ENCODE assay signal across 19 cellular contexts in genomic region chr2:43001787-43002468, GRCh38.
"Had no signal": no experiment of that assay in that cellular context is flagged by ENCODE, and none has a peak within 500 bp of the region (broad histone marks: within the 10 kb centered on the region; RNA-seq: fewer than 3 reads in every experiment).

No MANE protein-coding gene starts in this region.

- H3K36me3 ChIP-seq: heart left ventricle, left lung, tibial artery had no signal

- H3K27ac ChIP-seq: epithelial cell of prostate, heart left ventricle, left lung, tibial artery had no signal

- H3K4me1 ChIP-seq: tibial artery had no signal

- H3K9me3 ChIP-seq: body of pancreas, heart left ventricle, left lung, mucosa of descending colon, tibial artery had no signal

- H3K9me3 Mint-ChIP-seq: activated B cell treated with CpG ODN at 0.5 μM for 24 hours; activated naive CD4-positive, alpha-beta T cell treated with anti-CD3 and anti-CD28 coated beads for 36 hours; activated T-helper 2 cell treated with anti-CD3 and anti-CD28 coated beads, Interferon-gamma antibody, Interleukin-2, Interleukin-4, amounts not matched to agents 10 μg/mL and 5 μg/mL and 100 μg/mL, durations not matched to agents 14 hours and 24 hours and 36 hours; central memory CD8-positive, alpha-beta T cell; dendritic cell treated with granulocyte-macrophage colony-stimulating factor and Interleukin-4, amounts not matched to agents 40 ng/mL and 50 ng/mL, for 4 days; effector memory CD8-positive, alpha-beta T cell; naive thymus-derived CD8-positive, alpha-beta T cell; stimulated activated effector memory CD8-positive, alpha-beta T cell treated with anti-CD3 and anti-CD28 coated beads, Interleukin-12 subunit alpha, Interleukin-12 subunit beta, amount 100 ng/mL, for 72 hours had no signal

- H3K36me3 Mint-ChIP-seq: naive thymus-derived CD8-positive, alpha-beta T cell; stimulated activated effector memory CD8-positive, alpha-beta T cell treated with anti-CD3 and anti-CD28 coated beads, Interleukin-12 subunit alpha, Interleukin-12 subunit beta, amount 100 ng/mL, for 72 hours had no signal

- H3K27me3 Mint-ChIP-seq: central memory CD8-positive, alpha-beta T cell; naive thymus-derived CD8-positive, alpha-beta T cell had no signal

- H3K27me3 ChIP-seq: body of pancreas, heart left ventricle, left lung, tibial artery had no signal

- H3K27ac Mint-ChIP-seq: activated B cell treated with CpG ODN at 0.5 μM for 24 hours; activated naive CD4-positive, alpha-beta T cell treated with anti-CD3 and anti-CD28 coated beads for 36 hours; activated T-helper 2 cell treated with anti-CD3 and anti-CD28 coated beads, Interferon-gamma antibody, Interleukin-2, Interleukin-4, amounts not matched to agents 10 μg/mL and 5 μg/mL and 100 μg/mL, durations not matched to agents 14 hours and 24 hours and 36 hours; effector memory CD8-positive, alpha-beta T cell; stimulated activated effector memory CD8-positive, alpha-beta T cell treated with anti-CD3 and anti-CD28 coated beads, Interleukin-12 subunit alpha, Interleukin-12 subunit beta, amount 100 ng/mL, for 72 hours had no signal

- H3K4me1 Mint-ChIP-seq: central memory CD8-positive, alpha-beta T cell; stimulated activated effector memory CD8-positive, alpha-beta T cell treated with anti-CD3 and anti-CD28 coated beads, Interleukin-12 subunit alpha, Interleukin-12 subunit beta, amount 100 ng/mL, for 72 hours had no signal

- DNase-seq: activated B cell treated with CpG ODN at 0.5 μM for 24 hours; activated CD4-positive, alpha-beta T cell treated with anti-CD3 and anti-CD28 coated beads, Interleukin-2, amount 50 U/mL, for 1 hour; activated naive CD4-positive, alpha-beta T cell treated with anti-CD3 and anti-CD28 coated beads for 36 hours; activated T-cell treated with anti-CD3 and anti-CD28 coated beads for 4 hours; effector memory CD8-positive, alpha-beta T cell; foreskin melanocyte; left lung; mammary epithelial cell; mucosa of descending colon; naive thymus-derived CD8-positive, alpha-beta T cell; T-helper 2 cell had no signal

- H3K4me3 ChIP-seq: body of pancreas, heart left ventricle, left lung, mucosa of descending colon, tibial artery had no signal

- H3K4me3 Mint-ChIP-seq: activated B cell treated with CpG ODN at 0.5 μM for 24 hours; activated naive CD4-positive, alpha-beta T cell treated with anti-CD3 and anti-CD28 coated beads for 36 hours; central memory CD8-positive, alpha-beta T cell; dendritic cell treated with granulocyte-macrophage colony-stimulating factor and Interleukin-4, amounts not matched to agents 40 ng/mL and 50 ng/mL, for 4 days; effector memory CD8-positive, alpha-beta T cell; naive thymus-derived CD8-positive, alpha-beta T cell; stimulated activated effector memory CD8-positive, alpha-beta T cell treated with anti-CD3 and anti-CD28 coated beads, Interleukin-12 subunit alpha, Interleukin-12 subunit beta, amount 100 ng/mL, for 72 hours had no signal
